ENCODE assay signal across 12 cellular contexts in genomic region chr1:244448279-244449036, GRCh38. TPM values are rescaled to one million over a fixed set of nuclear protein-coding genes. Genes with fewer than 3 reads are reported as not detected.
DNase-seq lines count a peak whose midpoint lies in the region; ATAC-seq and TF ChIP-seq lines count a peak whose summit lies in the region.
"Had no signal": no experiment of that assay in that cellular context is flagged by ENCODE, and none has a peak within 500 bp of the region (broad histone marks: within the 10 kb centered on the region; RNA-seq: fewer than 3 reads in every experiment).

No MANE protein-coding gene starts in this region.

- H3K36me3 Mint-ChIP-seq in activated naive CD4-positive, alpha-beta T cell treated with anti-CD3 and anti-CD28 coated beads, Interleukin-2, amount 50 U/mL, for 24 hours: peaks cover 18% of the 10 kb centered on the region
- H3K36me3 Mint-ChIP-seq in activated naive CD4-positive, alpha-beta T cell treated with anti-CD3 and anti-CD28 coated beads, Interleukin-2, amount 10 ng/mL, durations not matched to agents 7 days and 5 days: peaks cover 45% of the 10 kb centered on the region
- peaks cover 60% of the 10 kb centered on the region for H3K36me3 Mint-ChIP-seq in activated T-helper 17 cell treated with anti-CD3 and anti-CD28 coated beads, Interleukin-2, amount 50 U/mL, for 72 hours (ENCODE audit: low read depth)
- H3K36me3 Mint-ChIP-seq in immature natural killer cell (peaks cover 0 to 6% (median 3%) of the 10 kb centered on the region in 3 donors), type B pancreatic cell (peaks cover 13% of the 10 kb centered on the region)

- ATAC-seq in activated T-helper 17 cell treated with anti-CD3 and anti-CD28 coated beads, Interleukin-2, amount 50 U/mL, for 72 hours (replicated peaks): no peak

- H3K4me3 Mint-ChIP-seq in activated naive CD4-positive, alpha-beta T cell treated with anti-CD3 and anti-CD28 coated beads, Interleukin-2, amount 50 U/mL, for 24 hours: peak overlapping the region; percentile 59
- H3K4me3 Mint-ChIP-seq in activated naive CD4-positive, alpha-beta T cell treated with anti-CD3 and anti-CD28 coated beads, Interleukin-2, amount 10 ng/mL, durations not matched to agents 7 days and 5 days: no peak overlapping the region
- H3K4me3 Mint-ChIP-seq in activated T-helper 17 cell treated with anti-CD3 and anti-CD28 coated beads, Interleukin-2, amount 50 U/mL, for 72 hours: peak overlapping the region; percentile 86
- H3K4me3 Mint-ChIP-seq in immature natural killer cell (peak overlapping the region in 3 of 5 donors; percentile 22 to 59 (median 42)), type B pancreatic cell (peak overlapping the region; percentile 62)
- H3K4me3 Mint-ChIP-seq: activated naive CD4-positive, alpha-beta T cell treated with anti-CD3 and anti-CD28 coated beads for 36 hours had no signal

- no peaks in the 10 kb centered on the region for H3K27me3 Mint-ChIP-seq in activated naive CD4-positive, alpha-beta T cell treated with anti-CD3 and anti-CD28 coated beads, Interleukin-2, amount 50 U/mL, for 24 hours
- H3K27me3 Mint-ChIP-seq in activated naive CD4-positive, alpha-beta T cell treated with anti-CD3 and anti-CD28 coated beads, Interleukin-2, amount 10 ng/mL, durations not matched to agents 7 days and 5 days: no peaks in the 10 kb centered on the region
- no peaks in the 10 kb centered on the region for H3K27me3 Mint-ChIP-seq in activated T-helper 17 cell treated with anti-CD3 and anti-CD28 coated beads, Interleukin-2, amount 50 U/mL, for 72 hours
- peaks cover 7 to 14% (median 7%) of the 10 kb centered on the region in 3 donors for H3K27me3 Mint-ChIP-seq in immature natural killer cell (ENCODE audit: low read depth in 3 of 3)
- no peaks in the 10 kb centered on the region for H3K27me3 Mint-ChIP-seq in type B pancreatic cell

- peak overlapping the region; percentile 84 for H3K27ac Mint-ChIP-seq in activated naive CD4-positive, alpha-beta T cell treated with anti-CD3 and anti-CD28 coated beads, Interleukin-2, amount 50 U/mL, for 24 hours
- no peak overlapping the region for H3K27ac Mint-ChIP-seq in activated naive CD4-positive, alpha-beta T cell treated with anti-CD3 and anti-CD28 coated beads, Interleukin-2, amount 10 ng/mL, durations not matched to agents 7 days and 5 days
- peak overlapping the region; percentile 59 for H3K27ac Mint-ChIP-seq in activated T-helper 17 cell treated with anti-CD3 and anti-CD28 coated beads, Interleukin-2, amount 50 U/mL, for 72 hours
- H3K27ac Mint-ChIP-seq in immature natural killer cell (peak overlapping the region; percentile 44 to 96 (median 70)), type B pancreatic cell (no peak overlapping the region)
- H3K27ac Mint-ChIP-seq: activated naive CD4-positive, alpha-beta T cell treated with anti-CD3 and anti-CD28 coated beads for 36 hours had no signal

- peaks cover 5% of the 10 kb centered on the region for H3K9me3 Mint-ChIP-seq in activated naive CD4-positive, alpha-beta T cell treated with anti-CD3 and anti-CD28 coated beads, Interleukin-2, amount 50 U/mL, for 24 hours
- H3K9me3 Mint-ChIP-seq in activated naive CD4-positive, alpha-beta T cell treated with anti-CD3 and anti-CD28 coated beads, Interleukin-2, amount 10 ng/mL, durations not matched to agents 7 days and 5 days: no peaks in the 10 kb centered on the region
- H3K9me3 Mint-ChIP-seq in activated T-helper 17 cell treated with anti-CD3 and anti-CD28 coated beads, Interleukin-2, amount 50 U/mL, for 72 hours: no peaks in the 10 kb centered on the region
- H3K9me3 Mint-ChIP-seq in immature natural killer cell: no peaks in the 10 kb centered on the region
- peaks cover 5% of the 10 kb centered on the region for H3K9me3 Mint-ChIP-seq in type B pancreatic cell
- H3K9me3 Mint-ChIP-seq: activated naive CD4-positive, alpha-beta T cell treated with anti-CD3 and anti-CD28 coated beads for 36 hours had no signal

- CTCF ChIA-PET in activated naive CD4-positive, alpha-beta T cell treated with anti-CD3 and anti-CD28 coated beads, Interleukin-2, amount 10 ng/mL, durations not matched to agents 7 days and 5 days (lab: Charles Lee): no interaction called here

- in situ Hi-C loops in KBM-7 (cut with MboI; ENCODE audit: low pct_unique_long_range_greater_than_20kb, low sequenced_read_pairs): no loop called here

- H3K4me1 Mint-ChIP-seq in activated naive CD4-positive, alpha-beta T cell treated with anti-CD3 and anti-CD28 coated beads, Interleukin-2, amount 50 U/mL, for 24 hours: peaks cover 78% of the 10 kb centered on the region
- peaks cover 68% of the 10 kb centered on the region for H3K4me1 Mint-ChIP-seq in activated naive CD4-positive, alpha-beta T cell treated with anti-CD3 and anti-CD28 coated beads, Interleukin-2, amount 10 ng/mL, durations not matched to agents 7 days and 5 days
- peaks cover 53% of the 10 kb centered on the region for H3K4me1 Mint-ChIP-seq in activated T-helper 17 cell treated with anti-CD3 and anti-CD28 coated beads, Interleukin-2, amount 50 U/mL, for 72 hours
- H3K4me1 Mint-ChIP-seq in immature natural killer cell: peaks cover 61 to 81% of the 10 kb centered on the region in 2 donors
- peaks cover 47% of the 10 kb centered on the region for H3K4me1 Mint-ChIP-seq in type B pancreatic cell (ENCODE audit: unreplicated experiment)

- no peak for TF ChIP-seq CTCF in type B pancreatic cell (conservative IDR thresholded peaks at IDR 0.05)

- no peak for DNase-seq in activated naive CD4-positive, alpha-beta T cell treated with anti-CD3 and anti-CD28 coated beads, Interleukin-2, amount 10 ng/mL, durations not matched to agents 7 days and 5 days
- DNase-seq in immature natural killer cell: no peak
- no peak for DNase-seq in type B pancreatic cell (ENCODE audit: extremely low spot score, unreplicated experiment)
- DNase-seq in activated effector memory CD4-positive, alpha-beta T cell treated with Interleukin-2 at 50 U/mL for 16 hours: no peak
- DNase-seq in KBM-7: no peak
- DNase-seq in NCI-H1092 treated with DMSO at 0.1 percent for 48 hours (lab: John Stamatoyannopoulos, UW): no peak
- DNase-seq: activated CD4-positive, CD25-positive, alpha-beta regulatory T cell treated with anti-CD3 and anti-CD28 coated beads, Interleukin-2, amount 50 U/mL, for 72 hours; activated naive CD4-positive, alpha-beta T cell treated with anti-CD3 and anti-CD28 coated beads for 36 hours; effector CD4-positive, alpha-beta T cell; spleen had no signal

RNA-seq across cellular contexts. Expression of gene ADSS2, which starts 3.3 kb away (rescaled TPM):
- 10 to 100 TPM; 48.8 to 56.3 TPM for total RNA-seq in activated T-helper 17 cell treated with anti-CD3 and anti-CD28 coated beads, Interleukin-2, amount 50 U/mL, for 72 hours
- 10 to 100 TPM; 28.8 to 44.7 (median 30.0) TPM for polyA plus RNA-seq in immature natural killer cell
- total RNA-seq in type B pancreatic cell (ENCODE audit: low replicate concordance): 33.3 and 38.7 TPM in 2 replicates

RNA-seq across cellular contexts. Expression of gene CATSPERE, which starts 12.6 kb away (rescaled TPM):
- total RNA-seq in activated T-helper 17 cell treated with anti-CD3 and anti-CD28 coated beads, Interleukin-2, amount 50 U/mL, for 72 hours: under 1 TPM; 0.53 to 0.69 TPM
- under 1 TPM in 2 of 3 donors, not detected in 1; 0.11 to 0.31 TPM for polyA plus RNA-seq in immature natural killer cell
- total RNA-seq in type B pancreatic cell (ENCODE audit: low replicate concordance): 0.50 and 1.1 TPM in 2 replicates

Comparison
In these comparisons a context has a peak if more than half of its experiments do, and no peak if none do; other contexts are left out.
1. H3K27ac Mint-ChIP-seq: peak in activated naive CD4-positive, alpha-beta T cell treated with anti-CD3 and anti-CD28 coated beads, Interleukin-2, amount 50 U/mL, for 24 hours (single experiment), activated T-helper 17 cell treated with anti-CD3 and anti-CD28 coated beads, Interleukin-2, amount 50 U/mL, for 72 hours (single experiment) and immature natural killer cell (6 of 6); none in activated naive CD4-positive, alpha-beta T cell treated with anti-CD3 and anti-CD28 coated beads, Interleukin-2, amount 10 ng/mL, durations not matched to agents 7 days and 5 days (single experiment) and type B pancreatic cell (single experiment).